ENCODE assay signal across 29 cellular contexts in the genomic region with DNA sequence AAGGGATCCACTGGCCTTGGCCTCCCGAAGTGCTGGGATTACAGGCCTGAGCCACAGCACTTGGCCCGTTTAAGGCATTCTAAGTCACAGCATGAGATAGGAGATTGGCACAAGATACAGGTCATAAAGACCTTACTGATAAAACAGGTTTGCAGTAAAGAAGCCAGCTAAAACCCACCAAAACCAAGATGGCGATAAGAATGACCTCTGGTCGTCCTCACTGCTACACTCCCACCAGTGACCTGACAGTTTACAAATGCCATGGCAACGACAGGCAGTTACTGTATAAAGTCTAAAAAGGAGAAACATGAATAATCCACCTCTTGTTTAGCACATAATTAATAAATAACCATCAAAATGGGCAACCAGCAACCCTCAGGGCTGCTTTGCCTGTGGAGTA.
"Had no signal": no experiment of that assay in that cellular context is flagged by ENCODE, and none has a peak within 500 bp of the region (broad histone marks: within the 10 kb centered on the region; RNA-seq: fewer than 3 reads in every experiment).

No MANE protein-coding gene starts in this region.

- H3K27me3 ChIP-seq: colonic mucosa, foreskin keratinocyte, ovary, upper lobe of right lung, uterus had no signal

- H3K36me3 Mint-ChIP-seq: memory B cell, natural killer cell had no signal

- H3K9me3 ChIP-seq: colonic mucosa, esophagus muscularis mucosa, gastroesophageal sphincter, heart left ventricle, ovary, suprapubic skin, transverse colon, upper lobe of right lung, uterus had no signal

- H3K27ac Mint-ChIP-seq: dendritic cell treated with granulocyte-macrophage colony-stimulating factor and Interleukin-4, amounts not matched to agents 40 ng/mL and 50 ng/mL, for 4 days; memory B cell; natural killer cell; stimulated activated naive CD8-positive, alpha-beta T cell treated with anti-CD3 and anti-CD28 coated beads, Interleukin-15, amount 100 ng/mL, for 72 hours had no signal

- FAIRE-seq: endothelial cell of umbilical vein, islet of Langerhans had no signal

- H3K4me1 ChIP-seq: colonic mucosa, foreskin keratinocyte, gastroesophageal sphincter, transverse colon, upper lobe of right lung, uterus had no signal

- H3K9me3 Mint-ChIP-seq: dendritic cell treated with granulocyte-macrophage colony-stimulating factor and Interleukin-4, amounts not matched to agents 40 ng/mL and 50 ng/mL, for 4 days; memory B cell; natural killer cell; stimulated activated naive CD8-positive, alpha-beta T cell treated with anti-CD3 and anti-CD28 coated beads, Interleukin-15, amount 100 ng/mL, for 72 hours had no signal

- H3K36me3 ChIP-seq: colonic mucosa, esophagus muscularis mucosa, gastroesophageal sphincter, heart left ventricle, ovary, suprapubic skin, transverse colon, upper lobe of right lung, uterus had no signal

- DNase-seq: colonic mucosa; effector CD8-positive, alpha-beta T cell; foreskin keratinocyte; hippocampal formation; kidney glomerular epithelial cell; natural killer cell; occipital lobe; ovary; stimulated activated CD4-positive, alpha-beta T cell treated with anti-CD3 and anti-CD28 coated beads, Interleukin-12 subunit alpha, Interleukin-12 subunit beta, amount 100 ng/mL, for 4 hours; stimulated activated CD4-positive, alpha-beta T cell treated with anti-CD3 and anti-CD28 coated beads, Interleukin-1b, Interleukin-23, amount 100 ng/mL, for 48 hours; stimulated activated CD4-positive, alpha-beta T cell treated with anti-CD3 and anti-CD28 coated beads, Interleukin-4, amount 100 ng/mL, for 1 hour; stimulated activated CD8-positive, alpha-beta memory T cell treated with anti-CD3 and anti-CD28 coated beads, Interleukin-4, amount 100 ng/mL, for 48 hours; stimulated activated naive CD4-positive, alpha-beta T cell; stimulated activated naive CD8-positive, alpha-beta T cell treated with anti-CD3 and anti-CD28 coated beads, Interleukin-15, amount 100 ng/mL, for 72 hours; transverse colon; upper lobe of right lung; uterus had no signal

- H3K4me3 ChIP-seq: colonic mucosa, esophagus muscularis mucosa, gastroesophageal sphincter, heart left ventricle, lung, ovary, smooth muscle cell, suprapubic skin, transverse colon, upper lobe of right lung, uterus had no signal

- H3K4me1 Mint-ChIP-seq: memory B cell; natural killer cell; stimulated activated naive CD8-positive, alpha-beta T cell treated with anti-CD3 and anti-CD28 coated beads, Interleukin-15, amount 100 ng/mL, for 72 hours had no signal

- ATAC-seq: foreskin keratinocyte; gastroesophageal sphincter; heart left ventricle; left lobe of liver; natural killer cell; sciatic nerve; stimulated activated naive CD8-positive, alpha-beta T cell treated with anti-CD3 and anti-CD28 coated beads, Interleukin-15, amount 100 ng/mL, for 72 hours; upper lobe of right lung had no signal

- H3K27ac ChIP-seq: colonic mucosa, esophagus muscularis mucosa, foreskin keratinocyte, gastroesophageal sphincter, heart left ventricle, ovary, suprapubic skin, transverse colon, upper lobe of right lung, uterus had no signal

- H3K4me3 Mint-ChIP-seq: dendritic cell treated with granulocyte-macrophage colony-stimulating factor and Interleukin-4, amounts not matched to agents 40 ng/mL and 50 ng/mL, for 4 days; memory B cell; natural killer cell; stimulated activated naive CD8-positive, alpha-beta T cell treated with anti-CD3 and anti-CD28 coated beads, Interleukin-15, amount 100 ng/mL, for 72 hours had no signal
